Comparison of ENCODE assay signal across 17 cellular contexts in the genomic region with DNA sequence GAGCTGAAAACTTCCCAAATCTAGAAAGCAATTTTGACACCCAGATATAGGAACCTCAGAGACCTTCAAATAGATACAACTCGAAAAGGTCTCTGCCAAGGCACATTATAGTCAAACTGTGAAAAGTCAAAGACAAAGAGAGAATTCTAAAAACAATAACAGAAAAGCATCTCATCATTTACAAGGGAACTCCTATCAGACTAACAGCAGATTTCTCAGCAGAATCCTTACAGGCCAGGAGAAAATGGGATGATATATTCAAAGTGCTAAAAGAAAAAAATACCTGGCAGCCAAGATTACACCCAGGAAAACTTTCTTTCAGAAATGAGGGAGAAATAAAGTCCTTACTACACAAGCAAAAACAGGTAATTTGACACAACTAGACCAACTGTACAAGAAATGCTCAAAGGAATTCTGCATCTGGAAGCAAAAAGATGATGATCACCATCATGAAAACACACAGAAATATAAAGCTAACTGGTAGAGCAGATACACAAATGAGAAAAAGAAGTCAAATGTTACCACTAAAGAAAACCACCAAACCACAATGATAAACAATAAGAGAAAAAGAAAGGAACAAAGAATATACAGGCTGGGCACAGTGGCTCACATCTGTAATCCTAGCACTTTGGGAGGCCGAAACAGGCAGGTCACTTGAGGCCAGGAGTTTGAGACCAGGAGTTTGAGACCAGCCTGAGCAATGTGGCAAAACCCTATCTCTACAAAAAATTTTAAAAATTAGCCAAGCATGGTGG. TPM values are rescaled to one million over a fixed set of nuclear protein-coding genes. Genes with fewer than 3 reads are reported as not detected.
DNase-seq lines count a peak whose midpoint lies in the region; ATAC-seq and TF ChIP-seq lines count a peak whose summit lies in the region.
"Had no signal": no experiment of that assay in that cellular context is flagged by ENCODE, and none has a peak within 500 bp of the region (broad histone marks: within the 10 kb centered on the region; RNA-seq: fewer than 3 reads in every experiment).

No MANE protein-coding gene starts in this region.

- no peaks in the 10 kb centered on the region for H3K27me3 ChIP-seq in DND-41 (ENCODE audit: insufficient read depth, low read length, poor library complexity)
- no peaks in the 10 kb centered on the region for H3K27me3 ChIP-seq in Loucy (ENCODE audit: insufficient read depth, low read length, poor library complexity, severe bottlenecking)
- H3K27me3 ChIP-seq: esophagus muscularis mucosa, Peyer's patch, uterus had no signal

- H3F3A ChIP-seq in Loucy (ENCODE audit: low read depth), result peaks cover 5% of the 10 kb centered on the region; the same call in 1 of the 2 replicates

- no peak for TF ChIP-seq CTCF in DND-41 (IDR thresholded peaks at IDR 0.05; ENCODE audit: borderline replicate concordance, extremely low read depth, low read length, poor library complexity, severe bottlenecking)
- no peak for TF ChIP-seq CTCF in Loucy (conservative IDR thresholded peaks at IDR 0.05; ENCODE audit: low read length)

- peaks cover 21% of the 10 kb centered on the region; the same call in 1 of the 2 replicates for H4K20me1 ChIP-seq in DND-41 (ENCODE audit: insufficient read depth, low read length)
- peaks cover 67% of the 10 kb centered on the region for H4K20me1 ChIP-seq in Loucy (ENCODE audit: insufficient read depth, low read length, poor library complexity, severe bottlenecking)

- H3K36me3 Mint-ChIP-seq in activated naive CD8-positive, alpha-beta T cell treated with anti-CD3 and anti-CD28 coated beads for 36 hours, result peaks cover 70% of the 10 kb centered on the region
- H3K36me3 Mint-ChIP-seq in natural killer cell treated with Interleukin-12 subunit alpha and Interleukin-12 subunit beta and Interleukin-15 and Interleukin-18, amount 100 ng/mL, for 72 hours, result peaks cover 31% of the 10 kb centered on the region

- H3K27ac Mint-ChIP-seq in activated naive CD8-positive, alpha-beta T cell treated with anti-CD3 and anti-CD28 coated beads for 36 hours, result peak overlapping the region; percentile 66
- peak overlapping the region; percentile 24 to 42 for H3K27ac Mint-ChIP-seq in natural killer cell treated with Interleukin-12 subunit alpha and Interleukin-12 subunit beta and Interleukin-15 and Interleukin-18, amount 100 ng/mL, for 72 hours

- H3K9me3 ChIP-seq in DND-41 (ENCODE audit: insufficient read depth, low read length, severe bottlenecking) (no peaks in the 10 kb centered on the region), Loucy (ENCODE audit: insufficient read depth, low read depth, low read length) (peaks cover 8% of the 10 kb centered on the region; the same call in 1 of the 2 replicates)
- H3K9me3 ChIP-seq: Peyer's patch, uterus had no signal

- H2AFZ ChIP-seq in DND-41 (ENCODE audit: low read depth, low read length) (no peak overlapping the region), Loucy (ENCODE audit: low read length) (no peak overlapping the region)

- H3K4me1 ChIP-seq in DND-41 (ENCODE audit: insufficient read depth, low read length) (peaks cover 44% of the 10 kb centered on the region), Loucy (ENCODE audit: insufficient read depth, low read length, poor library complexity, severe bottlenecking) (peaks cover 29% of the 10 kb centered on the region)
- H3K4me1 ChIP-seq: Peyer's patch, uterus had no signal

- no peak overlapping the region; the same call in 1 of the 2 replicates for H3K9ac ChIP-seq in DND-41 (ENCODE audit: low read depth, low read length)
- H3K9ac ChIP-seq in Loucy (ENCODE audit: low read depth, low read length, poor library complexity, severe bottlenecking), result no peak overlapping the region

- H3K36me3 ChIP-seq in DND-41 (ENCODE audit: insufficient read depth, low read length), result peaks cover 20% of the 10 kb centered on the region
- H3K36me3 ChIP-seq in Loucy (ENCODE audit: insufficient read depth, low read length), result peaks cover 50% of the 10 kb centered on the region
- H3K36me3 ChIP-seq: Peyer's patch, uterus had no signal

- peaks cover 54% of the 10 kb centered on the region for H3K4me1 Mint-ChIP-seq in activated naive CD8-positive, alpha-beta T cell treated with anti-CD3 and anti-CD28 coated beads for 36 hours
- peaks cover 51 to 52% of the 10 kb centered on the region in 2 donors for H3K4me1 Mint-ChIP-seq in natural killer cell treated with Interleukin-12 subunit alpha and Interleukin-12 subunit beta and Interleukin-15 and Interleukin-18, amount 100 ng/mL, for 72 hours (ENCODE audit: low read depth in 2 of 2)

- peak overlapping the region; percentile 64 for H3K27ac ChIP-seq in DND-41 (ENCODE audit: low read length)
- H3K27ac ChIP-seq: esophagus muscularis mucosa, HL-60, Peyer's patch, uterus, VCaP had no signal

- H3K79me2 ChIP-seq in DND-41 (ENCODE audit: insufficient read depth, low read length) (peaks cover 98% of the 10 kb centered on the region), Loucy (ENCODE audit: insufficient read depth, low read length) (peaks cover 100% of the 10 kb centered on the region)

- H3K4me3 Mint-ChIP-seq in activated naive CD8-positive, alpha-beta T cell treated with anti-CD3 and anti-CD28 coated beads for 36 hours, result no peak overlapping the region
- H3K4me3 Mint-ChIP-seq in natural killer cell treated with Interleukin-12 subunit alpha and Interleukin-12 subunit beta and Interleukin-15 and Interleukin-18, amount 100 ng/mL, for 72 hours, result peak overlapping the region; percentile 38

- no peaks in the 10 kb centered on the region for H3K27me3 Mint-ChIP-seq in activated naive CD8-positive, alpha-beta T cell treated with anti-CD3 and anti-CD28 coated beads for 36 hours
- H3K27me3 Mint-ChIP-seq in natural killer cell treated with Interleukin-12 subunit alpha and Interleukin-12 subunit beta and Interleukin-15 and Interleukin-18, amount 100 ng/mL, for 72 hours, result no peaks in the 10 kb centered on the region

- H3K4me3 ChIP-seq in DND-41 (ENCODE audit: low read depth in 1 of 2, low read length in 2 of 2), result no peak overlapping the region
- no peak overlapping the region for H3K4me3 ChIP-seq in Loucy (ENCODE audit: low read length, poor library complexity, severe bottlenecking)
- H3K4me3 ChIP-seq: esophagus muscularis mucosa, Peyer's patch, uterus had no signal

- ATAC-seq in DND-41 (ENCODE audit: insufficient read depth, low read depth) (peak; percentile 88), GM21381 (IDR thresholded peaks at IDR 0.05; ENCODE audit: unreplicated experiment) (no peak)
- no peak for ATAC-seq in natural killer cell treated with Interleukin-12 subunit alpha and Interleukin-12 subunit beta and Interleukin-15 and Interleukin-18, amount 100 ng/mL, for 72 hours

- peak; percentile 33 for DNase-seq in DND-41
- DNase-seq in activated naive CD8-positive, alpha-beta T cell treated with anti-CD3 and anti-CD28 coated beads for 36 hours, result no peak
- no peak for DNase-seq in natural killer cell treated with Interleukin-12 subunit alpha and Interleukin-12 subunit beta and Interleukin-15 and Interleukin-18, amount 100 ng/mL, for 72 hours (ENCODE audit: low spot score)
- DNase-seq in NCI-H146 (lab: John Stamatoyannopoulos, UW), result no peak
- no peak for DNase-seq in HuH-7.5 (ENCODE audit: low spot score)
- DNase-seq: aorta; EL; kidney glomerular epithelial cell; NCI-H1930; Peyer's patch; stimulated activated naive CD4-positive, alpha-beta T cell; uterus had no signal

- no peaks in the 10 kb centered on the region for H3K9me2 ChIP-seq in Loucy (replicated peaks; ENCODE audit: low read depth, low read length)

- H3K4me2 ChIP-seq in DND-41 (ENCODE audit: insufficient read depth, low read length) (peak overlapping the region; percentile 24; the same call in 1 of the 2 replicates), Loucy (ENCODE audit: low read depth, low read length, poor library complexity, severe bottlenecking) (peak overlapping the region; percentile 18)

- H3K9me3 Mint-ChIP-seq in activated naive CD8-positive, alpha-beta T cell treated with anti-CD3 and anti-CD28 coated beads for 36 hours, result peaks cover 33% of the 10 kb centered on the region
- H3K9me3 Mint-ChIP-seq in natural killer cell treated with Interleukin-12 subunit alpha and Interleukin-12 subunit beta and Interleukin-15 and Interleukin-18, amount 100 ng/mL, for 72 hours, result peaks cover 4% of the 10 kb centered on the region

RNA-seq across cellular contexts. Expression of a gene that starts 50.4 kb away (rescaled TPM):
- 10 to 100 TPM; 89.3 to 91.8 TPM for total RNA-seq in activated naive CD8-positive, alpha-beta T cell treated with anti-CD3 and anti-CD28 coated beads for 36 hours
- total RNA-seq in natural killer cell treated with Interleukin-12 subunit alpha and Interleukin-12 subunit beta and Interleukin-15 and Interleukin-18, amount 100 ng/mL, for 72 hours, result 100 to 1,000 TPM in 1 of 2 donors, 10 to 100 TPM in 1; 89.9 to 122 TPM
